Comparison of ENCODE assay signal across 12 cellular contexts in the genomic region with DNA sequence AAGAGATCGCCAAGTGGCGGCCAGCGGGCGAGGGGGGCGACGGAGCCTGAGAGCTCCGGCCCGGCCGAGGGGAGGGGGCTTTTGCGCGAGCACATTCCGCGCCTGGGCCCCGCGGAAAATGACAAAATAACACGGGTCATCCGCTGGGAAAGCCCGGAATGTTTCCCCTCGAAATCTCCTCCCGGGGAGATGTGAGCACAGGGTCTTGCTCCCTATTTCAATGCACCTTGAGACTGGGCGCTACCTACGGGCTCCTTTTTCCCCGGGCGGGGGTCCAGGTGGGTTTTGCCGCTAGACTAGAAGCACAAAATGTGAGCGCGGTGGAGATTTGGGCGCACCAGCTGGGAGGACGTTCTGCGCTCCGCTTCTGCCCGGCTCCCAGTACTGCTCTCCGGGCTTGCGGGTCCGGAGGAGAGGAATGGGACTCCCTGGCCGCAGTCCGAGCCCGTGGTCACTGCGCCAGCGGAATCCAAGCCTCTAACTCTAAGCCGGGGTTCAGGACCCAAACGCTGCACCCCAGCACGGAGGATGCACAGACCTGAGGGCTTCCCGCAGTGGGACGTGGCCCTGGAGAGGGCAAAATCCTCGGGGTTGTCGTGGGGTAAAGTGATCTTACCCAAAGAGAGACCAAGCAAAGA. TPM values are rescaled to one million over a fixed set of nuclear protein-coding genes. Genes with fewer than 3 reads are reported as not detected.
DNase-seq lines count a peak whose midpoint lies in the region; ATAC-seq and TF ChIP-seq lines count a peak whose summit lies in the region.
"Had no signal": no experiment of that assay in that cellular context is flagged by ENCODE, and none has a peak within 500 bp of the region (broad histone marks: within the 10 kb centered on the region; RNA-seq: fewer than 3 reads in every experiment).

No MANE protein-coding gene starts in this region.

- peaks cover 41% of the 10 kb centered on the region for H3K27me3 Mint-ChIP-seq in activated naive CD4-positive, alpha-beta T cell treated with anti-CD3 and anti-CD28 coated beads, Interleukin-2, amount 50 U/mL, for 24 hours
- peaks cover 59% of the 10 kb centered on the region for H3K27me3 Mint-ChIP-seq in T-helper 17 cell

- TF ChIP-seq CTCF in spleen (IDR thresholded peaks at IDR 0.05 in 8 of 11, conservative IDR thresholded peaks at IDR 0.05 in 3 of 11), result no peak

- intact Hi-C loops in spleen (cut with DNase I; ENCODE audit: low total_unique reads), result no loop called here

- WGBS in spleen, 5 donors, result 4 to 11% (median 6%) methylated on average over 25 to 47 of the region's 47 CpGs

- H3K9me3 ChIP-seq in T-helper 17 cell (ENCODE audit: control insufficient read depth, low read length, poor library complexity, severe bottlenecking) (no peaks in the 10 kb centered on the region), spleen (no peaks in the 10 kb centered on the region)

- H3K4me1 Mint-ChIP-seq in activated naive CD4-positive, alpha-beta T cell treated with anti-CD3 and anti-CD28 coated beads, Interleukin-2, amount 50 U/mL, for 24 hours, result peaks cover 29% of the 10 kb centered on the region
- peaks cover 25% of the 10 kb centered on the region for H3K4me1 Mint-ChIP-seq in T-helper 17 cell

- peaks cover 41 to 75% (median 72%) of the 10 kb centered on the region in 6 donors for H3K4me1 ChIP-seq in spleen

- peak overlapping the region in 5 of 8 donors; percentile 22 to 62 (median 37) for H3K4me3 ChIP-seq in spleen

- peak overlapping the region; percentile 23 for H3K4me3 Mint-ChIP-seq in activated naive CD4-positive, alpha-beta T cell treated with anti-CD3 and anti-CD28 coated beads, Interleukin-2, amount 50 U/mL, for 24 hours
- H3K4me3 Mint-ChIP-seq in T-helper 17 cell, result peak overlapping the region; percentile 69

- no peak for DNase-seq in activated naive CD4-positive, alpha-beta T cell (lab: John Stamatoyannopoulos, UW)
- DNase-seq in T-helper 17 cell (no peak), left kidney (ENCODE audit: low read depth, low spot score) (peak; percentile 26), spleen (no peak), activated gamma-delta T cell treated with Interleukin-2 at 50 U/mL for 16 hours (no peak), NCI-H2196 treated with DMSO at 0.1 percent for 48 hours (lab: John Stamatoyannopoulos, UW; ENCODE audit: unreplicated experiment) (no peak)
- DNase-seq: activated gamma-delta T cell, left colon had no signal

- no peaks in the 10 kb centered on the region for H3K36me3 ChIP-seq in spleen

- H3K27me3 ChIP-seq in spleen (replicated peaks in 1 of 7), result peaks cover 33 to 100% (median 91%) of the 10 kb centered on the region in 7 donors

- H3K27ac ChIP-seq in spleen, result no peak overlapping the region
- H3K27ac ChIP-seq: SK-N-MC had no signal

- ATAC-seq in T-helper 17 cell (no peak), GM19395 (IDR thresholded peaks at IDR 0.05; ENCODE audit: unreplicated experiment) (no peak)
- ATAC-seq: left colon had no signal

- no peak for TF ChIP-seq POLR2A in spleen (IDR thresholded peaks at IDR 0.05)

- H3K9me3 Mint-ChIP-seq in activated naive CD4-positive, alpha-beta T cell treated with anti-CD3 and anti-CD28 coated beads, Interleukin-2, amount 50 U/mL, for 24 hours, result no peaks in the 10 kb centered on the region

- H3K36me3 Mint-ChIP-seq in activated naive CD4-positive, alpha-beta T cell treated with anti-CD3 and anti-CD28 coated beads, Interleukin-2, amount 50 U/mL, for 24 hours, result no peaks in the 10 kb centered on the region
- H3K36me3 Mint-ChIP-seq in T-helper 17 cell (ENCODE audit: low read depth), result peaks cover 8% of the 10 kb centered on the region

- no peak overlapping the region for H3K27ac Mint-ChIP-seq in activated naive CD4-positive, alpha-beta T cell treated with anti-CD3 and anti-CD28 coated beads, Interleukin-2, amount 50 U/mL, for 24 hours
- H3K27ac Mint-ChIP-seq in T-helper 17 cell, result peak overlapping the region; percentile 65

RNA-seq across cellular contexts. Expression of a gene that starts 2.8 kb away (rescaled TPM):
- total RNA-seq in T-helper 17 cell, result not detected
- not detected for total RNA-seq in spleen
- polyA plus RNA-seq in spleen, result under 1 TPM in 2 of 3 donors, not detected in 1; 0.06 to 0.07 TPM
- total RNA-seq: left colon, M059J had no signal

RNA-seq across cellular contexts. Expression of a gene that starts 32.0 kb away (rescaled TPM):
- 10 to 100 TPM; 44.0 to 54.3 TPM for total RNA-seq in T-helper 17 cell
- 10 to 100 TPM; 23.8 to 34.6 (median 26.1) TPM for total RNA-seq in spleen
- polyA plus RNA-seq in spleen, result 10 to 100 TPM; 16.9 to 22.8 (median 17.2) TPM
